ENCODE assay signal across 9 cellular contexts in the genomic region with DNA sequence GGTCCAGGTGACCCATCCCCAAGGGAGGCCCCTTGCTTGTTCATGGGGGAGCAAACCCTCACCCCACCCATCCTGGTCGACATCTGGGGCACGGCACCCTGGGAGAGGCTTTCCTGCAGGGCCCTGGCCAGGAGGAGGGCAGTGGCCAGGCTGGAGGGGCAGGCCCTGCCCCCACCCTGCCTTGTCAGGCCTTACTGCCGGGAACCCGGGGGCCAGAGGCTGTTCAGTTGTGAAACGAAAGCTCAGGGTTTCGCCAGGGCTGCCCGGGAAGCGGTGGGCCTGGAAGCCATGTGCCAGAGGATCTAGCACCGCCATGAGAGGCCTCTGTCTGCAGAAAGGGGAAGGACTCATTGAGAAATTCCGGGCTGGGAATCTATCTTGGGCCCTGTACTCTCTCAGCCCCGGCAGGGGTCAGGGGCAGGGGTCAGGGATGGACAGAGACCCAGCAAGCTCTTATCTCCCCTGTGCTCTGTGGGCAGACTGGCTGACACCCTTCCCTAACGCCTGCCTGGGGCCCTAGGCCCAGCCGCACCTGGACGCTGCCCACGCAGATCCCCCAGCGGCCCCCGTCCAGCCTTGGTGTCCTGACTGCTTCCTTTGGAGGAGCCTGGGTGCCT. TPM values are rescaled to one million over a fixed set of nuclear protein-coding genes. Genes with fewer than 3 reads are reported as not detected.
DNase-seq lines count a peak whose midpoint lies in the region; ATAC-seq and TF ChIP-seq lines count a peak whose summit lies in the region.
"Had no signal": no experiment of that assay in that cellular context is flagged by ENCODE, and none has a peak within 500 bp of the region (broad histone marks: within the 10 kb centered on the region; RNA-seq: fewer than 3 reads in every experiment).

No MANE protein-coding gene starts in this region.

- DNase-seq in AML-193 (lab: John Stamatoyannopoulos, UW), result peak; percentile 58 to 65
- peak; percentile 8 for DNase-seq in neural crest cell (ENCODE audit: low read depth, low spot score)
- no peak for DNase-seq in NCI-H69 (lab: John Stamatoyannopoulos, UW)
- no peak for DNase-seq in NCI-H2227 treated with DMSO at 0.1 percent for 48 hours (lab: John Stamatoyannopoulos, UW)

- H3K4me1 ChIP-seq in OCI-LY3 (ENCODE audit: low read length), result peaks cover 36% of the 10 kb centered on the region
- H3K4me1 ChIP-seq in ectodermal cell (ENCODE audit: control insufficient read depth, insufficient read depth, low read length), result peaks cover 24% of the 10 kb centered on the region

- peaks cover 11% of the 10 kb centered on the region for H3K4me1 Mint-ChIP-seq in neural crest cell

- H3K4me2 ChIP-seq in OCI-LY3 (ENCODE audit: low read length), result 0 out of 2 replicates have a peak overlapping the region, but pooled peaks have one; percentile 4
- H3K4me2 ChIP-seq: KMS-11 had no signal

- H3K27ac Mint-ChIP-seq in neural crest cell (ENCODE audit: unreplicated experiment), result no peak overlapping the region

- 82 to 84% methylated on average over 17 of the region's 17 CpGs for WGBS in ectodermal cell, 2 experiments

- peaks cover 12% of the 10 kb centered on the region for H3K27me3 Mint-ChIP-seq in neural crest cell (ENCODE audit: low read depth)

- H3K36me3 Mint-ChIP-seq in neural crest cell (ENCODE audit: low read depth), result no peaks in the 10 kb centered on the region

- H3K9me3 Mint-ChIP-seq in neural crest cell, result no peaks in the 10 kb centered on the region

- peaks cover 23% of the 10 kb centered on the region for H3K79me2 ChIP-seq in OCI-LY3 (ENCODE audit: low read length)

- ATAC-seq in GM21717 (IDR thresholded peaks at IDR 0.05; ENCODE audit: unreplicated experiment) (no peak), HG03095 (IDR thresholded peaks at IDR 0.05; ENCODE audit: unreplicated experiment) (no peak)

- H3K4me3 ChIP-seq in OCI-LY3 (ENCODE audit: low read length), result no peak overlapping the region
- H3K4me3 ChIP-seq in ectodermal cell (ENCODE audit: insufficient read depth, low read depth, low read length), result no peak overlapping the region

- H3K36me3 ChIP-seq in OCI-LY3 (replicated peaks; ENCODE audit: low read depth, low read length), result peaks cover 22% of the 10 kb centered on the region
- peaks cover 16% of the 10 kb centered on the region for H3K36me3 ChIP-seq in ectodermal cell (ENCODE audit: control insufficient read depth, insufficient read depth, low read length)

- H3K4me3 Mint-ChIP-seq in neural crest cell, result peak overlapping the region; percentile 44

- no peaks in the 10 kb centered on the region for H3K9me3 ChIP-seq in OCI-LY3 (ENCODE audit: insufficient read depth, low read length)
- H3K9me3 ChIP-seq in ectodermal cell (ENCODE audit: control insufficient read depth, low read length), result no peaks in the 10 kb centered on the region

- H4K20me1 ChIP-seq in OCI-LY3 (ENCODE audit: insufficient read depth, low read length), result peaks cover 39% of the 10 kb centered on the region

- TF ChIP-seq CTCF in OCI-LY3 (IDR thresholded peaks at IDR 0.05; ENCODE audit: low read depth, low read length) (no peak), neural crest cell (conservative IDR thresholded peaks at IDR 0.05) (no peak)

- H3K27ac ChIP-seq in OCI-LY3 (ENCODE audit: low read length) (no peak overlapping the region), ectodermal cell (ENCODE audit: insufficient read depth, low read depth, low read length, poor library complexity, severe bottlenecking) (peak overlapping the region; percentile 44)
- H3K27ac ChIP-seq: KMS-11 had no signal

- H3K27me3 ChIP-seq in OCI-LY3 (ENCODE audit: low read depth, low read length) (no peaks in the 10 kb centered on the region), ectodermal cell (ENCODE audit: control insufficient read depth, insufficient read depth, low read length, poor library complexity, severe bottlenecking) (peaks cover 19% of the 10 kb centered on the region)

- H2AFZ ChIP-seq in OCI-LY3 (ENCODE audit: low read depth, low read length), result no peak overlapping the region

- no peak overlapping the region; the same call in 1 of the 2 replicates for H3K9ac ChIP-seq in OCI-LY3 (ENCODE audit: low read length)
- H3K9ac ChIP-seq: KMS-11 had no signal

RNA-seq across cellular contexts. Expression of a gene that starts 6.3 kb away (rescaled TPM):
- 19.8 TPM for polyA plus RNA-seq in ectodermal cell (2013, experiment 1 of 4)
- polyA plus RNA-seq in ectodermal cell (2013, experiment 2 of 4), result 18.0 TPM
- 16.6 TPM for polyA plus RNA-seq in ectodermal cell (2013, experiment 3 of 4)
- 17.8 TPM for polyA plus RNA-seq in ectodermal cell (2013, experiment 4 of 4)
- 29.9 and 31.0 TPM in 2 replicates for total RNA-seq in neural crest cell

RNA-seq across cellular contexts. Expression of a gene that starts 45.7 kb away (rescaled TPM):
- polyA plus RNA-seq in ectodermal cell (2013, experiment 1 of 4), result not detected
- 0.16 TPM for polyA plus RNA-seq in ectodermal cell (2013, experiment 2 of 4)
- polyA plus RNA-seq in ectodermal cell (2013, experiment 3 of 4), result 0.11 TPM
- 0.12 TPM for polyA plus RNA-seq in ectodermal cell (2013, experiment 4 of 4)
- total RNA-seq in neural crest cell, result 0.07 TPM in 1 of 2 replicates, not detected in the other

RNA-seq across cellular contexts. Expression of a gene that starts 48.4 kb away (rescaled TPM):
- 22.2 TPM for polyA plus RNA-seq in ectodermal cell (2013, experiment 1 of 4)
- polyA plus RNA-seq in ectodermal cell (2013, experiment 2 of 4), result 19.9 TPM
- 20.3 TPM for polyA plus RNA-seq in ectodermal cell (2013, experiment 3 of 4)
- 22.7 TPM for polyA plus RNA-seq in ectodermal cell (2013, experiment 4 of 4)
- total RNA-seq in neural crest cell, result 39.6 and 43.8 TPM in 2 replicates

RNA-seq across cellular contexts. Expression of a gene that starts 48.6 kb away (rescaled TPM):
- 16.3 TPM for polyA plus RNA-seq in ectodermal cell (2013, experiment 1 of 4)
- polyA plus RNA-seq in ectodermal cell (2013, experiment 2 of 4), result 18.9 TPM
- 13.8 TPM for polyA plus RNA-seq in ectodermal cell (2013, experiment 3 of 4)
- polyA plus RNA-seq in ectodermal cell (2013, experiment 4 of 4), result 12.6 TPM
- 21.2 and 24.7 TPM in 2 replicates for total RNA-seq in neural crest cell

Comparison
In these comparisons a context has a peak if more than half of its experiments do, and no peak if none do; other contexts are left out.
1. DNase-seq: peak in AML-193 (2 of 2) and neural crest cell (single experiment); none in NCI-H69 (single experiment) and NCI-H2227 treated with DMSO at 0.1 percent for 48 hours (single experiment).